24 cellular contexts compared by ENCODE assay signal in the genomic region with DNA sequence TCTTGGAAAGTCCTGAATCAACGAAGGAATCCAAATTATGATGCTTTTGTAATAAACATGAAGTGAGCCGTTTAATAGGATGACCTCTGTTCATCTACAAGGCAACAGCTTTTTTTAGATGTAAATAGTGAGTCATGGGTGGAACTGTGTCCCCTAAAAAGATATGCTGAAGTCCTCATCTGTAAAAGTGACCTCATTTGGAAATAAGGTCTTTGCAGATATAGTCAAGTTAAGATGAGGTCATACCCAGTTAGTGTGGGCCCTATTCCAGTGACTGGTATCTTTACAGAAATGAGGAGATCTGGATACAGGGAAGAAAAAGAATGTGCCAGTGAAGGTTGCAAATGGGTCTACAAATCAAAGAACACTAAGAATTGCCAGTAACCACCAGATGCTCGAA.
"Had no signal": no experiment of that assay in that cellular context is flagged by ENCODE, and none has a peak within 500 bp of the region (broad histone marks: within the 10 kb centered on the region; RNA-seq: fewer than 3 reads in every experiment).

No MANE protein-coding gene starts in this region.

- H3K9me3 ChIP-seq: esophagus muscularis mucosa, lower lobe of right lung, neutrophil, suprapubic skin, transverse colon, upper lobe of right lung, uterus had no signal

- H3K27me3 ChIP-seq: esophagus muscularis mucosa, neutrophil, suprapubic skin, transverse colon, upper lobe of right lung, uterus had no signal

- H3K4me3 ChIP-seq: esophagus muscularis mucosa, lower lobe of right lung, smooth muscle cell, suprapubic skin, transverse colon, upper lobe of right lung, uterus had no signal

- H3K36me3 ChIP-seq: esophagus muscularis mucosa, lower lobe of right lung, neutrophil, suprapubic skin, transverse colon, upper lobe of right lung, uterus had no signal

- H3K9ac ChIP-seq: parathyroid adenoma had no signal

- H3K27ac ChIP-seq: esophagus muscularis mucosa, lower lobe of right lung, neutrophil, parathyroid adenoma, suprapubic skin, transverse colon, upper lobe of right lung, uterus had no signal

- ATAC-seq: left ventricle myocardium superior; lower lobe of right lung; natural killer cell treated with Interleukin-12 subunit alpha and Interleukin-12 subunit beta and Interleukin-15 and Interleukin-18, amount 100 ng/mL, for 72 hours; sciatic nerve; stimulated activated naive CD8-positive, alpha-beta T cell treated with anti-CD3 and anti-CD28 coated beads, Interleukin-15, amount 100 ng/mL, for 72 hours; upper lobe of right lung had no signal

- H3K4me2 ChIP-seq: smooth muscle cell had no signal

- H3K4me1 ChIP-seq: esophagus muscularis mucosa, lower lobe of right lung, parathyroid adenoma, suprapubic skin, transverse colon, upper lobe of right lung, uterus had no signal

- H2AFZ ChIP-seq: parathyroid adenoma had no signal

- DNase-seq: effector CD8-positive, alpha-beta T cell; endodermal cell; hypothalamus; immature natural killer cell; islet precursor cell; left ventricle myocardium superior; lower lobe of right lung; naive B cell; stimulated activated CD4-positive, alpha-beta T cell treated with anti-CD3 and anti-CD28 coated beads, Interleukin-12 subunit alpha, Interleukin-12 subunit beta, amount 100 ng/mL, for 4 hours; stimulated activated CD4-positive, alpha-beta T cell treated with anti-CD3 and anti-CD28 coated beads, Interleukin-1b, Interleukin-23, amount 100 ng/mL, for 48 hours; stimulated activated CD4-positive, alpha-beta T cell treated with anti-CD3 and anti-CD28 coated beads, Interleukin-4, amount 100 ng/mL, for 1 hour; stimulated activated CD8-positive, alpha-beta memory T cell treated with anti-CD3 and anti-CD28 coated beads, Interleukin-4, amount 100 ng/mL, for 48 hours; stimulated activated naive CD4-positive, alpha-beta T cell; stimulated activated naive CD8-positive, alpha-beta T cell treated with anti-CD3 and anti-CD28 coated beads, Interleukin-15, amount 100 ng/mL, for 72 hours; transverse colon; upper lobe of right lung; uterus had no signal
